1 cellular context compared by ENCODE assay signal in the genomic region with DNA sequence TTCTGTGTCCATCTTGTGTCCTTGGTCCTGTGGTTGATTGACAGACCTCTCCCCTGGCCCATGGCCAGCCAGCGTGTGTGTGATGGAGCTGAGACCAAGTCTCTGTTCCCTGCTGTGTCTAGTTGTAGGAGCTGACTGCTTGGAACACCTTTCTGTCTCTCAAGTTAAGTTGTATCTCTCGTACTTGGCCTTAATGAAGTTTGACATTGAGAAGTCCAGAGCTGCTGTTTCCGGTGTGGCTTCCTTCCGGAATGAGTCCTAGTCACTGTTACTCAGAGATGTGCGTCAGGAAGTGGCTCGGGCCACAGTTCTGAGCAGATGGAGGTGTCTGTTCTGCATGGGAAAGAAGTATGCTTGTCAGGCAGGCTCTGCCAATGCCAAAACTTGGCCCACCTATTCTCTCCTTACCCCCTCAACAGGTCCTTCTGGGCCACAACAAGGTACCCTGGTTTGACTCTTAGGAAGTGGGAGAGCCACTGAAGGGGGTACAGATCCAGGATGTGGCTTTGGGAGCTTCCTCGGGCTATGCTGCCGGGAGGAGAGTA.
A peak's percentile ranks its signal among the peaks of the same experiment; 100 is the strongest.
TF ChIP-seq lines count a peak whose summit lies in the region.

No MANE protein-coding gene starts in this region.

TF ChIP-seq in IMR-90, 13 proteins besides CTCF, POLR2A, EP300 and RAD21:
- TF ChIP-seq FOS (IDR thresholded peaks at IDR 0.05; ENCODE audit: low read depth, low read length): peak; percentile 44; the same call in 1 of the 2 replicates
- TF ChIP-seq CHD1 (IDR thresholded peaks at IDR 0.05; ENCODE audit: low read depth, low read length): 0 out of 2 replicates have a peak, but pooled peaks have one; percentile 67
- TF ChIP-seq NFE2L2 (IDR thresholded peaks at IDR 0.05; ENCODE audit: low read depth, low read length): peak; percentile 73; the same call in 1 of the 2 replicates
- no peak for TF ChIP-seq MAZ (IDR thresholded peaks at IDR 0.05; ENCODE audit: borderline replicate concordance, low read depth, low read length)
